18 cellular contexts compared by ENCODE assay signal in genomic region chr4:125060376-125060775, GRCh38.
DNase-seq lines count a peak whose midpoint lies in the region; ATAC-seq, FAIRE-seq and TF ChIP-seq lines count a peak whose summit lies in the region.
"Had no signal": no experiment of that assay in that cellular context is flagged by ENCODE, and none has a peak within 500 bp of the region (broad histone marks: within the 10 kb centered on the region; RNA-seq: fewer than 3 reads in every experiment).

No MANE protein-coding gene starts in this region.

- H3K4me2 ChIP-seq in H9 (ENCODE audit: insufficient read depth, insufficient read length, low read length), result no peak overlapping the region
- H3K4me2 ChIP-seq in neural progenitor cell, result no peak overlapping the region

- H3K27me3 Mint-ChIP-seq in H9 (ENCODE audit: low read depth) (no peaks in the 10 kb centered on the region), neural progenitor cell (ENCODE audit: insufficient read depth, low read depth) (no peaks in the 10 kb centered on the region)
- no peaks in the 10 kb centered on the region for H3K27me3 Mint-ChIP-seq in natural killer cell treated with Interleukin-12 subunit alpha and Interleukin-12 subunit beta and Interleukin-15 and Interleukin-18, amount 100 ng/mL, for 72 hours
- H3K27me3 Mint-ChIP-seq: CD4-positive, alpha-beta memory T cell had no signal

- no peaks in the 10 kb centered on the region for H3F3A ChIP-seq in neural progenitor cell (ENCODE audit: low read depth)

- no peak overlapping the region for H2BK20ac ChIP-seq in H9 (ENCODE audit: low read depth, low read length, poor library complexity, severe bottlenecking)

- H3K56ac ChIP-seq in H9 (ENCODE audit: insufficient read length, low read depth, low read length), result no peak overlapping the region

- no peaks in the 10 kb centered on the region for H3K79me2 ChIP-seq in H9 (ENCODE audit: insufficient read depth, low read length)
- no peaks in the 10 kb centered on the region for H3K79me2 ChIP-seq in neural progenitor cell (ENCODE audit: low read depth)

- H3K4me1 ChIP-seq in H9 (ENCODE audit: insufficient read depth, low read length) (no peaks in the 10 kb centered on the region), neural progenitor cell (peaks cover 14% of the 10 kb centered on the region), kidney (ENCODE audit: control insufficient read depth in 1 of 2, insufficient read depth in 1 of 2, low read depth in 1 of 2, low read length in 2 of 2) (no peaks in the 10 kb centered on the region)

- H3K4me3 ChIP-seq in neural progenitor cell (no peak overlapping the region), kidney (ENCODE audit: low read length in 2 of 2) (no peak overlapping the region)

- H3K27me3 ChIP-seq in H9 (ENCODE audit: insufficient read depth, low read length) (no peaks in the 10 kb centered on the region), neural progenitor cell (no peaks in the 10 kb centered on the region)

- H2BK5ac ChIP-seq in H9 (ENCODE audit: insufficient read length, low read length), result no peak overlapping the region

- H3T11ph ChIP-seq in H9 (ENCODE audit: low read length), result no peak overlapping the region

- peaks cover 4 to 7% of the 10 kb centered on the region in 2 experiments for H3K4me1 Mint-ChIP-seq in H9
- peaks cover 9% of the 10 kb centered on the region for H3K4me1 Mint-ChIP-seq in neural progenitor cell
- no peaks in the 10 kb centered on the region for H3K4me1 Mint-ChIP-seq in natural killer cell treated with Interleukin-12 subunit alpha and Interleukin-12 subunit beta and Interleukin-15 and Interleukin-18, amount 100 ng/mL, for 72 hours (ENCODE audit: low read depth in 2 of 2)
- H3K4me1 Mint-ChIP-seq: CD4-positive, alpha-beta memory T cell had no signal

- H2AFZ ChIP-seq in H9 (ENCODE audit: low read length) (no peak overlapping the region), neural progenitor cell (replicated peaks) (no peak overlapping the region)

- no peak overlapping the region for H3K27ac ChIP-seq in H9 (ENCODE audit: insufficient read length, low read depth, low read length)
- no peak overlapping the region for H3K27ac ChIP-seq in neural progenitor cell
- no peak overlapping the region for H3K27ac ChIP-seq in kidney (ENCODE audit: low read depth in 2 of 2, low read length in 2 of 2)

- H2AK5ac ChIP-seq in H9 (ENCODE audit: insufficient read length, low read length), result no peak overlapping the region

- H3K9ac ChIP-seq in H9 (ENCODE audit: extremely low read depth, insufficient read length, low read length), result no peak overlapping the region
- no peak overlapping the region for H3K9ac ChIP-seq in neural progenitor cell
- H3K9ac ChIP-seq in kidney (ENCODE audit: low read length in 2 of 2), result no peak overlapping the region

- H3K9me3 ChIP-seq in H9 (ENCODE audit: control insufficient read depth, low read depth, low read length), result no peaks in the 10 kb centered on the region
- no peaks in the 10 kb centered on the region for H3K9me3 ChIP-seq in neural progenitor cell (ENCODE audit: low read depth)
- no peaks in the 10 kb centered on the region for H3K9me3 ChIP-seq in kidney (ENCODE audit: control insufficient read depth in 1 of 2, low read length in 2 of 2)

- no peak overlapping the region for H3K14ac ChIP-seq in H9 (ENCODE audit: insufficient read depth, low read length)

- H3K27ac Mint-ChIP-seq in H9 (peak overlapping the region in 2 of 3 experiments; percentile 65 to 78; a peak in 2 of 7 replicates), neural progenitor cell (peak overlapping the region; percentile 31)
- H3K27ac Mint-ChIP-seq in natural killer cell treated with Interleukin-12 subunit alpha and Interleukin-12 subunit beta and Interleukin-15 and Interleukin-18, amount 100 ng/mL, for 72 hours, result no peak overlapping the region
- H3K27ac Mint-ChIP-seq: CD4-positive, alpha-beta memory T cell had no signal

- no peak for TF ChIP-seq CTCF in H9 (conservative IDR thresholded peaks at IDR 0.05)
- TF ChIP-seq CTCF in neural progenitor cell (IDR thresholded peaks at IDR 0.05), result no peak
- TF ChIP-seq CTCF in kidney (IDR thresholded peaks at IDR 0.05; ENCODE audit: borderline replicate concordance, extremely low read depth, insufficient read depth), result no peak

- H3K23me2 ChIP-seq in H9 (ENCODE audit: insufficient read length, low read depth, low read length, poor library complexity, severe bottlenecking), result no peaks in the 10 kb centered on the region

- no peak overlapping the region for H3K18ac ChIP-seq in H9 (ENCODE audit: insufficient read length, low read depth, low read length)

- no CpG with 5 or more reads among the region's 2 CpGs for WGBS in H9 (ENCODE audit: extremely low coverage, insufficient read length, low lambda C conversion rate)

- no peak overlapping the region for H4K91ac ChIP-seq in H9 (ENCODE audit: insufficient read length, low read depth, low read length)

- no peak overlapping the region for H4K5ac ChIP-seq in H9 (ENCODE audit: insufficient read length, low read depth, low read length)

- H4K20me1 ChIP-seq in H9 (ENCODE audit: control insufficient read depth, insufficient read depth, insufficient read length) (no peaks in the 10 kb centered on the region), neural progenitor cell (ENCODE audit: low read depth) (no peaks in the 10 kb centered on the region)

- H3K36me3 ChIP-seq in neural progenitor cell (no peaks in the 10 kb centered on the region), kidney (ENCODE audit: control insufficient read depth in 1 of 2, insufficient read depth in 2 of 2, low read length in 2 of 2) (no peaks in the 10 kb centered on the region)

- H3K23ac ChIP-seq in H9 (ENCODE audit: insufficient read length, low read depth, low read length), result no peak overlapping the region

- H3K9me3 Mint-ChIP-seq in H9 (no peaks in the 10 kb centered on the region), neural progenitor cell (no peaks in the 10 kb centered on the region)
- H3K9me3 Mint-ChIP-seq in natural killer cell treated with Interleukin-12 subunit alpha and Interleukin-12 subunit beta and Interleukin-15 and Interleukin-18, amount 100 ng/mL, for 72 hours, result peaks cover 2% of the 10 kb centered on the region

- H3K4me3 Mint-ChIP-seq in H9 (no peak overlapping the region), neural progenitor cell (no peak overlapping the region)
- no peak overlapping the region for H3K4me3 Mint-ChIP-seq in natural killer cell treated with Interleukin-12 subunit alpha and Interleukin-12 subunit beta and Interleukin-15 and Interleukin-18, amount 100 ng/mL, for 72 hours
- H3K4me3 Mint-ChIP-seq: CD4-positive, alpha-beta memory T cell had no signal

- DNase-seq in H9, result no peak
- peak; percentile 4 for DNase-seq in brain pericyte (ENCODE audit: low read depth, low spot score)
- DNase-seq in neural progenitor cell (ENCODE audit: low spot score), result no peak
- DNase-seq in kidney, result no peak
- no peak for DNase-seq in natural killer cell treated with Interleukin-12 subunit alpha and Interleukin-12 subunit beta and Interleukin-15 and Interleukin-18, amount 100 ng/mL, for 72 hours (ENCODE audit: low spot score)
- no peak for DNase-seq in NCI-H2107 treated with DMSO at 0.1 percent for 48 hours (lab: John Stamatoyannopoulos, UW; ENCODE audit: unreplicated experiment)
- DNase-seq: C1 segment of cervical spinal cord; Calu3; CD4-positive, alpha-beta memory T cell; COR-L47; DMS53; DMS79 treated with DMSO at 0.1 percent for 48 hours; GF-D8; H7 had no signal

- no peaks in the 10 kb centered on the region for H3K79me1 ChIP-seq in H9 (ENCODE audit: insufficient read depth, low read depth, low read length, poor library complexity, severe bottlenecking)

- no peak for ATAC-seq in natural killer cell treated with Interleukin-12 subunit alpha and Interleukin-12 subunit beta and Interleukin-15 and Interleukin-18, amount 100 ng/mL, for 72 hours
- ATAC-seq: HCT116 had no signal

- intact Hi-C loops in kidney (cut with DNase I), result no loop called here

- no peak overlapping the region for H2BK120ac ChIP-seq in H9 (ENCODE audit: low read depth, low read length, poor library complexity, severe bottlenecking)

- no peak overlapping the region for H4K8ac ChIP-seq in H9 (replicated peaks; ENCODE audit: insufficient read length, low read depth, low read length)

- peaks cover 0 to 2% (median 0%) of the 10 kb centered on the region in 3 experiments; a peak in 1 of 7 replicates for H3K36me3 Mint-ChIP-seq in H9 (ENCODE audit: insufficient read depth in 1 of 3, low read depth in 3 of 3)
- H3K36me3 Mint-ChIP-seq in neural progenitor cell, result no peaks in the 10 kb centered on the region
- H3K36me3 Mint-ChIP-seq in natural killer cell treated with Interleukin-12 subunit alpha and Interleukin-12 subunit beta and Interleukin-15 and Interleukin-18, amount 100 ng/mL, for 72 hours, result no peaks in the 10 kb centered on the region
- H3K36me3 Mint-ChIP-seq: CD4-positive, alpha-beta memory T cell had no signal

- FAIRE-seq in kidney (lab: Jason Lieb, UNC), result no peak
- FAIRE-seq: GM12891, GM18507, H1 had no signal

- H2BK12ac ChIP-seq in H9 (ENCODE audit: insufficient read length, low read depth, low read length), result no peak overlapping the region

- H2BK15ac ChIP-seq in H9 (ENCODE audit: low read depth, low read length), result no peak overlapping the region

- no peak overlapping the region for H3K4ac ChIP-seq in H9 (ENCODE audit: low read depth, low read length)

Comparison
In these comparisons a context has a peak if more than half of its experiments do, and no peak if none do; other contexts are left out.
1. H3K27ac Mint-ChIP-seq: peak in H9 (2 of 3) and neural progenitor cell (single experiment); none in natural killer cell treated with Interleukin-12 subunit alpha and Interleukin-12 subunit beta and Interleukin-15 and Interleukin-18, amount 100 ng/mL, for 72 hours (0 of 2).